In the genomic region with DNA sequence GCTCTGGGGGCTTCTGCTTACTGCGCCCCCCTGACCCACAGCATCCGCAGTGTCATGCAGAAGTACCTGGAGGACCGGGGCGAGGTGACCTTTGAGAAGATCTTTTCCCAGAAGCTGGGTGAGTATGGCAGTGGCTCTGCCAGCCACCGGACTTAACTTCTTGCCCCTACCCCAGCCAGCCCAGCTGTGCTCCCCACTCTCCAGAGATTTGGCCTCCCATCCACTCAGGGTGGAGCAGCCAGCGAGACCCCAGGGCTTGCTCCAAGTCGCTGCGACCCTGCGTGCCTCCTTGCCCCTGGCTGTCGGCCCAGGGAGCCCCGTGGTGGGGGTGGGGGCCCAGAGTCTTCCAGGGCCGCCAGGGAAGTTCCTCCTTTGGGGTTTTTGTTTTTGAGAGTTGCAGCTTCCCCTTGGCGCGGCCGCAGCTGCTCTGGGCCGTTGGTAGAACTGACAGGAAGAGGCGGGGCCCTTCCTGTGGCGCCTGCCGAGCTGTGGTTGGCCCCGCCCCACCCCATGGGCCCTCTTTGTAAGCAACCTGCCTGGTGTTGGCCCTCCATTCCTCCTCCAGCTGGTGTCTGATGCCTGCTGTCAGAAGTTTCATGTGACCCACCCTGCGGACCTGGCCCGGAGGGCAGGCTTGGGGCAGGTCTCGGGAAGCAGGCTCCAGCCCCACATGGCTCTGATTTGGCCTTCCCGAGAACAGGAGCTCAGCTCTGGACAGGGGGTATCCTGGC, we compare ENCODE assay signal across 8 cellular contexts. TPM values are rescaled to one million over a fixed set of nuclear protein-coding genes. Genes with fewer than 3 reads are reported as not detected.
DNase-seq lines count a peak whose midpoint lies in the region; ATAC-seq and TF ChIP-seq lines count a peak whose summit lies in the region.

No MANE protein-coding gene starts in this region.

- TF ChIP-seq CTCF in heart right ventricle (IDR thresholded peaks at IDR 0.05), result no peak
- no peak for TF ChIP-seq CTCF in Calu3 (IDR thresholded peaks at IDR 0.05; ENCODE audit: unreplicated experiment)

- peaks cover 98% of the 10 kb centered on the region for H3K4me1 ChIP-seq in CD4-positive, alpha-beta memory T cell (ENCODE audit: insufficient read depth, low read length)
- H3K4me1 ChIP-seq in heart right ventricle (peaks cover 47 to 100% (median 73%) of the 10 kb centered on the region in 9 donors), skeletal muscle tissue (ENCODE audit: control insufficient read depth in 3 of 3, insufficient read depth in 3 of 3, low read length in 3 of 3) (peaks cover 73 to 78% (median 77%) of the 10 kb centered on the region in 3 donors)

- WGBS in heart right ventricle, 2 donors, result 19 to 21% methylated on average over 24 of the region's 24 CpGs

- H3K27me3 ChIP-seq in CD4-positive, alpha-beta memory T cell (ENCODE audit: insufficient read depth, low read length), result no peaks in the 10 kb centered on the region
- H3K27me3 ChIP-seq in heart right ventricle (no peaks in the 10 kb centered on the region), skeletal muscle tissue (ENCODE audit: control insufficient read depth in 3 of 3, insufficient read depth in 3 of 3, low read length in 3 of 3) (no peaks in the 10 kb centered on the region)

- peak; percentile 92 to 96 (median 93) for DNase-seq in CD4-positive, alpha-beta memory T cell
- DNase-seq in HT-29 (ENCODE audit: low spot score), result peak; percentile 76
- peak; percentile 54 for DNase-seq in SK-MEL-5 (ENCODE audit: low read depth, low spot score)
- peak; percentile 90 to 91 for DNase-seq in heart right ventricle
- no peak for DNase-seq in Calu3

- peak overlapping the region; percentile 63 to 71 for H3K4me3 ChIP-seq in CD4-positive, alpha-beta memory T cell (ENCODE audit: low read length in 2 of 2)
- peak overlapping the region in 9 of 10 donors; percentile 16 to 52 (median 42) for H3K4me3 ChIP-seq in heart right ventricle
- peak overlapping the region; percentile 59 to 70 (median 63) for H3K4me3 ChIP-seq in skeletal muscle tissue (ENCODE audit: low read length in 3 of 3)

- in situ Hi-C loops in SK-MEL-5 (cut with HindIII; ENCODE audit: low pct_unique_long_range_greater_than_20kb, low sequenced_read_pairs), result no loop called here

- H3K36me3 Mint-ChIP-seq in CD4-positive, alpha-beta memory T cell, result peaks cover 24 to 47% of the 10 kb centered on the region in 2 donors
- peaks cover 4% of the 10 kb centered on the region for H3K36me3 Mint-ChIP-seq in activated naive CD4-positive, alpha-beta T cell treated with anti-CD3 and anti-CD28 coated beads, Interleukin-2, amount 50 U/mL, for 24 hours
- peaks cover 46% of the 10 kb centered on the region for H3K36me3 Mint-ChIP-seq in Calu3 (ENCODE audit: insufficient read depth, unreplicated experiment)

- peak; percentile 57 for ATAC-seq in GM19467 (IDR thresholded peaks at IDR 0.05; ENCODE audit: unreplicated experiment)
- ATAC-seq in heart right ventricle, result peak; percentile 79 to 91 (median 88)

- peak overlapping the region; percentile 79 to 92 (median 83) for H3K4me3 Mint-ChIP-seq in CD4-positive, alpha-beta memory T cell
- peak overlapping the region; percentile 87 for H3K4me3 Mint-ChIP-seq in activated naive CD4-positive, alpha-beta T cell treated with anti-CD3 and anti-CD28 coated beads, Interleukin-2, amount 50 U/mL, for 24 hours
- H3K4me3 Mint-ChIP-seq in Calu3 (ENCODE audit: low read depth, unreplicated experiment), result no peak overlapping the region

- BruUV-seq in Calu3 (replicated peaks; lab: Mats Ljungman, UMichigan), result no TSS peak

- peaks cover 25 to 90% (median 54%) of the 10 kb centered on the region in 4 donors for H3K4me1 Mint-ChIP-seq in CD4-positive, alpha-beta memory T cell
- H3K4me1 Mint-ChIP-seq in activated naive CD4-positive, alpha-beta T cell treated with anti-CD3 and anti-CD28 coated beads, Interleukin-2, amount 50 U/mL, for 24 hours, result peaks cover 62% of the 10 kb centered on the region
- H3K4me1 Mint-ChIP-seq in Calu3 (ENCODE audit: low read depth, unreplicated experiment), result no peaks in the 10 kb centered on the region

- intact Hi-C loops in CD4-positive, alpha-beta memory T cell (cut with micrococcal nuclease), result loop anchor here (1.0 to 5.0 kb wide), 4 partner anchors 9 to 230 kb away; a partner anchor contains a TSS
- intact Hi-C loops in heart right ventricle (cut with DNase I) (no loop called here), Calu3 (cut with micrococcal nuclease; ENCODE audit: unreplicated experiment) (no loop called here)

- POLR2A ChIA-PET in CD4-positive, alpha-beta memory T cell (lab: Charles Lee; ENCODE audit: partially characterized antibody), result interaction anchor here (0.8 to 21.8 kb wide), 24 partner anchors 5 to 209 kb away, joined by 3 to 1163 read pairs (median 5); a partner anchor contains a TSS

- peak overlapping the region; percentile 94 to 99 (median 97) for H3K27ac Mint-ChIP-seq in CD4-positive, alpha-beta memory T cell
- H3K27ac Mint-ChIP-seq in activated naive CD4-positive, alpha-beta T cell treated with anti-CD3 and anti-CD28 coated beads, Interleukin-2, amount 50 U/mL, for 24 hours, result peak overlapping the region; percentile 100
- no peak overlapping the region for H3K27ac Mint-ChIP-seq in Calu3 (ENCODE audit: unreplicated experiment)

- no peaks in the 10 kb centered on the region for H3K27me3 Mint-ChIP-seq in CD4-positive, alpha-beta memory T cell
- no peaks in the 10 kb centered on the region for H3K27me3 Mint-ChIP-seq in activated naive CD4-positive, alpha-beta T cell treated with anti-CD3 and anti-CD28 coated beads, Interleukin-2, amount 50 U/mL, for 24 hours
- no peaks in the 10 kb centered on the region for H3K27me3 Mint-ChIP-seq in Calu3 (ENCODE audit: unreplicated experiment)

- peak overlapping the region; percentile 78 to 86 (median 81) for H3K9ac ChIP-seq in skeletal muscle tissue (ENCODE audit: low read depth in 1 of 3, low read length in 3 of 3)

- H3K27ac ChIP-seq in CD4-positive, alpha-beta memory T cell (ENCODE audit: low read depth, low read length), result peak overlapping the region; percentile 95
- H3K27ac ChIP-seq in heart right ventricle (peak overlapping the region; percentile 65 to 98 (median 90)), skeletal muscle tissue (ENCODE audit: low read depth, low read length) (peak overlapping the region; percentile 88)

- peaks cover 60% of the 10 kb centered on the region for H3K36me3 ChIP-seq in CD4-positive, alpha-beta memory T cell (ENCODE audit: insufficient read depth, low read length)
- H3K36me3 ChIP-seq in heart right ventricle (peaks cover 10 to 70% (median 31%) of the 10 kb centered on the region in 9 donors), skeletal muscle tissue (ENCODE audit: control insufficient read depth in 3 of 3, insufficient read depth in 3 of 3, low read length in 3 of 3) (peaks cover 34 to 36% (median 35%) of the 10 kb centered on the region in 3 donors)

- CTCF ChIA-PET in CD4-positive, alpha-beta memory T cell (lab: Charles Lee; ENCODE audit: partially characterized antibody), result interaction anchor here (0.7 to 3.3 kb wide), 12 partner anchors 9 to 127 kb away, joined by 3 to 34 read pairs (median 4); a partner anchor contains a TSS
- CTCF ChIA-PET in Calu3 (lab: Charles Lee), result no interaction called here

- no peaks in the 10 kb centered on the region for H3K9me3 Mint-ChIP-seq in CD4-positive, alpha-beta memory T cell
- no peaks in the 10 kb centered on the region for H3K9me3 Mint-ChIP-seq in activated naive CD4-positive, alpha-beta T cell treated with anti-CD3 and anti-CD28 coated beads, Interleukin-2, amount 50 U/mL, for 24 hours
- no peaks in the 10 kb centered on the region for H3K9me3 Mint-ChIP-seq in Calu3 (ENCODE audit: low read depth, unreplicated experiment)

- no peaks in the 10 kb centered on the region for H3K9me3 ChIP-seq in CD4-positive, alpha-beta memory T cell (ENCODE audit: control insufficient read depth in 1 of 2, low read length in 2 of 2)
- H3K9me3 ChIP-seq in heart right ventricle (no peaks in the 10 kb centered on the region), skeletal muscle tissue (ENCODE audit: control insufficient read depth in 3 of 3, low read length in 3 of 3) (no peaks in the 10 kb centered on the region)

RNA-seq across cellular contexts. Expression of a gene that starts 11.1 kb away (rescaled TPM):
- total RNA-seq in CD4-positive, alpha-beta memory T cell, result 100 to 1,000 TPM; 299 to 310 TPM
- 10 to 100 TPM; 12.8 to 63.7 TPM for polyA plus RNA-seq in CD4-positive, alpha-beta memory T cell
- 270 and 294 TPM in 2 replicates for total RNA-seq in HT-29 (2014; rRNA removed; shearing (Covaris generic))
- 25.0 and 29.6 TPM in 2 replicates for total RNA-seq in SK-MEL-5 (2014; rRNA removed; shearing (Covaris generic))
- polyA plus RNA-seq in SK-MEL-5 (2015; cell fraction: cytosol; rRNA removed), result 47.7 and 66.1 TPM in 2 replicates
- 81.7 and 109 TPM in 2 replicates for polyA plus RNA-seq in SK-MEL-5 (2015; cell fraction: nucleus; rRNA removed)
- total RNA-seq in heart right ventricle, result 10 to 100 TPM; 34.2 to 60.9 (median 44.0) TPM
- 10 to 100 TPM; 48.0 to 65.0 TPM for polyA plus RNA-seq in heart right ventricle
- total RNA-seq in skeletal muscle tissue, result 27.7 TPM
- total RNA-seq in Calu3 (2022), result 69.8 and 71.3 TPM in 2 replicates

RNA-seq across cellular contexts. Expression of a gene that starts 11.7 kb away (rescaled TPM):
- total RNA-seq in CD4-positive, alpha-beta memory T cell, result 100 to 1,000 TPM; 244 to 247 TPM
- polyA plus RNA-seq in CD4-positive, alpha-beta memory T cell, result 10 to 100 TPM; 12.0 to 31.3 TPM
- 100 and 107 TPM in 2 replicates for total RNA-seq in HT-29 (2014; rRNA removed; shearing (Covaris generic))
- total RNA-seq in SK-MEL-5 (2014; rRNA removed; shearing (Covaris generic)), result 16.9 and 17.8 TPM in 2 replicates
- polyA plus RNA-seq in SK-MEL-5 (2015; cell fraction: cytosol; rRNA removed), result 25.8 and 34.8 TPM in 2 replicates
- polyA plus RNA-seq in SK-MEL-5 (2015; cell fraction: nucleus; rRNA removed), result 154 and 166 TPM in 2 replicates
- 10 to 100 TPM in 6 of 10 donors, 1 to 10 TPM in 4; 7.9 to 21.0 (median 12.3) TPM for total RNA-seq in heart right ventricle
- polyA plus RNA-seq in heart right ventricle, result 10 to 100 TPM; 14.2 to 39.4 TPM
- 12.5 TPM for total RNA-seq in skeletal muscle tissue
- total RNA-seq in Calu3 (2022), result 50.8 and 58.5 TPM in 2 replicates

RNA-seq across cellular contexts. Expression of a gene that starts 25.9 kb away (rescaled TPM):
- total RNA-seq in CD4-positive, alpha-beta memory T cell, result 10 to 100 TPM; 22.5 to 26.3 TPM
- 1 to 10 TPM in 1 of 2 donors, under 1 TPM in 1; 0.79 to 6.5 TPM for polyA plus RNA-seq in CD4-positive, alpha-beta memory T cell
- total RNA-seq in HT-29 (2014; rRNA removed; shearing (Covaris generic)), result 180 TPM in 2 replicates
- total RNA-seq in SK-MEL-5 (2014; rRNA removed; shearing (Covaris generic)), result 3.8 and 5.9 TPM in 2 replicates
- 11.4 and 14.1 TPM in 2 replicates for polyA plus RNA-seq in SK-MEL-5 (2015; cell fraction: cytosol; rRNA removed)
- 49.6 and 63.5 TPM in 2 replicates for polyA plus RNA-seq in SK-MEL-5 (2015; cell fraction: nucleus; rRNA removed)
- 10 to 100 TPM; 11.9 to 21.2 (median 15.6) TPM for total RNA-seq in heart right ventricle
- polyA plus RNA-seq in heart right ventricle, result 10 to 100 TPM in 1 of 2 donors, 1 to 10 TPM in 1; 7.8 to 15.5 TPM
- 6.8 TPM for total RNA-seq in skeletal muscle tissue
- total RNA-seq in Calu3 (2022), result 73.0 and 84.3 TPM in 2 replicates
